In the genomic region with DNA sequence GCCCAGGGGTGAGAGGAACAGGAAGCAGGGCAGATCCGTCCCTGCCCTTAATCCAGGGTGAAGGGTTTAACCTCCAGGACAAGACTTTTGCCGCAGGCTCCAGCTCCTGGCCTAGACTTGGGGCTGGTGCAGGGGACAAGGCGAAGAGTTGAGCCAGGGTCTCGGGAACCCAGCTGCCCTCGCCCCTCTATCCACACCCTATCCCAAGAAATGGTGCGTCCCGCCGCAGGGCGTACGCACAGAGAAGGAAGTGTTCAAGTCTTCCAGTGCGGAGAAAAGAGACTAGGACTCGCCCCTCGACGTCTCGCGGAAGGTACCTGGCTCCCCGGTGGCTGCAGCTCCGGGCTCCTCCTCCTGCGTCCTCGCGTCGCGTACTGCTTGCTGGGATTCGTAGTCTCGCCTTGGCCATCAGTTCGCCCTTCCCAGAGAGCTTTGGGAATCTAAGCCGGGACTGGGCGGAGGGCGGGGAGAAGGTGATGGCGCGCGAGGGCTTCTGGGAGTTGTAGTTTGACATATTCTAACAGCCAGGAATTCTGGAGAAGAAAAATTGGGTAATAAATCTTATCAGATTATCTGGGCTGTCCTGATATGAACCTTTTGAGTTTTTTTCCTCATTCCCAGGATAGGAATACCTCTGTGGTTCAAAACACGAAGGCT, we compare ENCODE assay signal across 8 cellular contexts. TPM values are rescaled to one million over a fixed set of nuclear protein-coding genes. Genes with fewer than 3 reads are reported as not detected.
DNase-seq lines count a peak whose midpoint lies in the region; ATAC-seq and TF ChIP-seq lines count a peak whose summit lies in the region.

A gene with protein sequence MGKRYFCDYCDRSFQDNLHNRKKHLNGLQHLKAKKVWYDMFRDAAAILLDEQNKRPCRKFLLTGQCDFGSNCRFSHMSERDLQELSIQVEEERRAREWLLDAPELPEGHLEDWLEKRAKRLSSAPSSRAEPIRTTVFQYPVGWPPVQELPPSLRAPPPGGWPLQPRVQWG (minus strand): TSS at position 376 of the 657 bp plus-strand sequence. CDS start 18,463 bp downstream, outside the sequence.

- H3K36me3 Mint-ChIP-seq in Caco-2 (ENCODE audit: insufficient read depth, unreplicated experiment), result peaks cover 43% of the 10 kb centered on the region

- WGBS in HUES64, result 1% methylated on average over 33 of the region's 33 CpGs

- 0 out of 2 replicates have a peak within 1 kb of the TSS, but pooled peaks have one; percentile 39 for H2AFZ ChIP-seq in OCI-LY1 (ENCODE audit: low read length)

- H3K9me2 ChIP-seq in OCI-LY1 (ENCODE audit: low read depth, low read length), result no peaks in the 10 kb centered on the region

- CTCF ChIA-PET in Caco-2 (lab: Charles Lee), result interaction anchor here (0.6 kb wide), 2 partner anchors 47 to 472 kb away, joined by 3 read pairs; no protein-coding TSS in a partner anchor

- no peak for TF ChIP-seq CTCF in Caco-2 (IDR thresholded peaks at IDR 0.05; ENCODE audit: insufficient read depth in 1 of 2, low read depth in 1 of 2, low read length in 1 of 2, severe bottlenecking in 1 of 2, unreplicated experiment in 1 of 2)
- no peak for TF ChIP-seq CTCF in OCI-LY1 (IDR thresholded peaks at IDR 0.05; ENCODE audit: low read length)

- H4K20me1 ChIP-seq in OCI-LY1 (ENCODE audit: insufficient read depth, low read length), result no peaks in the 10 kb centered on the region

- in situ Hi-C loops in endometrial microvascular endothelial cells (cut with HindIII; ENCODE audit: inconsistent ontology term, low pct_unique_long_range_greater_than_20kb, low sequenced_read_pairs), result no loop called here

- no peaks in the 10 kb centered on the region for H3K27me3 ChIP-seq in Caco-2 (replicated peaks; ENCODE audit: control insufficient read depth, insufficient read depth, low read length)
- no peaks in the 10 kb centered on the region for H3K27me3 ChIP-seq in HUES64 (ENCODE audit: insufficient read depth, low read length)
- no peaks in the 10 kb centered on the region for H3K27me3 ChIP-seq in OCI-LY1 (ENCODE audit: insufficient read depth, low read length)

- POLR2A ChIA-PET in Caco-2 (lab: Charles Lee), result interaction anchor here (0.6 to 1.0 kb wide), 4 partner anchors 19 to 71 kb away, joined by 3 to 4 read pairs (median 4); a partner anchor contains a TSS

- H3K36me3 ChIP-seq in Caco-2 (ENCODE audit: control insufficient read depth, insufficient read depth, low read length) (no peaks in the 10 kb centered on the region; the same call in 1 of the 2 replicates), HUES64 (ENCODE audit: insufficient read depth, low read length) (peaks cover 14% of the 10 kb centered on the region), OCI-LY1 (ENCODE audit: insufficient read depth, low read length) (peaks cover 26% of the 10 kb centered on the region)

- H3K27ac ChIP-seq in HUES64 (ENCODE audit: low read depth, low read length) (peak within 1 kb of the TSS; percentile 83), OCI-LY1 (ENCODE audit: low read depth, low read length, poor library complexity, severe bottlenecking) (peak within 1 kb of the TSS; percentile 45)

- no peaks in the 10 kb centered on the region for H3F3A ChIP-seq in OCI-LY1 (ENCODE audit: insufficient read depth, low read length)

- DNase-seq in Caco-2, result peak; percentile 96 to 98
- peak; percentile 87 for DNase-seq in activated CD8-positive, alpha-beta memory T cell treated with anti-CD3 and anti-CD28 coated beads, Interleukin-2, amount 50 U/mL, for 4 hours
- DNase-seq in mesenteric fat pad (ENCODE audit: low spot score), result peak; percentile 96
- DNase-seq in stimulated activated CD8-positive, alpha-beta memory T cell treated with anti-CD3 and anti-CD28 coated beads, Interleukin-15, amount 100 ng/mL, for 24 hours (ENCODE audit: low read depth), result peak; percentile 65

- no peaks in the 10 kb centered on the region for H3K9me3 Mint-ChIP-seq in Caco-2 (ENCODE audit: unreplicated experiment)

- H3K4me3 ChIP-seq in Caco-2 (ENCODE audit: low read depth, low read length) (peak within 1 kb of the TSS; percentile 98), HUES64 (ENCODE audit: low read length) (peak within 1 kb of the TSS; percentile 84), OCI-LY1 (ENCODE audit: low read depth, low read length, poor library complexity, severe bottlenecking) (peak within 1 kb of the TSS; percentile 80)

- peak; percentile 81 for ATAC-seq in GM21423 (IDR thresholded peaks at IDR 0.05; ENCODE audit: unreplicated experiment)

- peak within 1 kb of the TSS; percentile 99 for H3K4me3 Mint-ChIP-seq in Caco-2 (ENCODE audit: unreplicated experiment)

- peak within 1 kb of the TSS; percentile 99 for H3K27ac Mint-ChIP-seq in Caco-2 (ENCODE audit: unreplicated experiment)

- H3K4me2 ChIP-seq in OCI-LY1 (ENCODE audit: low read length), result peak within 1 kb of the TSS; percentile 79

- no peaks in the 10 kb centered on the region for H3K9me3 ChIP-seq in Caco-2
- no peaks in the 10 kb centered on the region for H3K9me3 ChIP-seq in HUES64 (ENCODE audit: insufficient read depth, low read depth, low read length)
- H3K9me3 ChIP-seq in OCI-LY1 (ENCODE audit: low read length), result no peaks in the 10 kb centered on the region

- peaks cover 19% of the 10 kb centered on the region for H3K4me1 Mint-ChIP-seq in Caco-2 (ENCODE audit: low read depth, unreplicated experiment)

- intact Hi-C loops in Caco-2 (cut with micrococcal nuclease; ENCODE audit: unreplicated experiment), result loop anchor here (5.0 to 10.0 kb wide), 3 partner anchors 36 to 318 kb away; a partner anchor contains a TSS

- H3K79me2 ChIP-seq in OCI-LY1 (ENCODE audit: insufficient read depth, low read length), result peaks cover 11% of the 10 kb centered on the region

- no TSS peak for BruUV-seq in Caco-2 (replicated peaks; lab: Mats Ljungman, UMichigan)

- no peaks in the 10 kb centered on the region for H3K27me3 Mint-ChIP-seq in Caco-2 (ENCODE audit: insufficient read depth, unreplicated experiment)

- H3K9ac ChIP-seq in HUES64 (ENCODE audit: low read depth, low read length) (peak within 1 kb of the TSS; percentile 84), OCI-LY1 (ENCODE audit: low read length) (peak within 1 kb of the TSS; percentile 85)

- H3K4me1 ChIP-seq in Caco-2 (peaks cover 30% of the 10 kb centered on the region), HUES64 (ENCODE audit: insufficient read depth, low read length) (peaks cover 6% of the 10 kb centered on the region; the same call in 1 of the 2 replicates), OCI-LY1 (ENCODE audit: insufficient read depth, low read length, severe bottlenecking) (peaks cover 22% of the 10 kb centered on the region)

RNA-seq across cellular contexts. Expression of the gene that starts here (rescaled TPM):
- total RNA-seq in Caco-2 (2022) (13.0 and 19.7 TPM in 2 replicates), endometrial microvascular endothelial cells (ENCODE audit: inconsistent ontology term) (15.9 TPM), mesenteric fat pad (17.8 TPM)
- polyA plus RNA-seq in HUES64 (2013, experiment 1 of 2), result 15.0 TPM
- 16.5 TPM for polyA plus RNA-seq in HUES64 (2013, experiment 2 of 2)

Comparison
In these comparisons a context has a peak if more than half of its experiments do, and no peak if none do; other contexts are left out.
1. Peak in every context shown above with its lines: DNase-seq, ATAC-seq, H3K4me3 ChIP-seq and H3K27ac ChIP-seq.